1 cellular context compared by ENCODE assay signal in genomic region chr12:57196439-57196838, GRCh38.
TF ChIP-seq lines count a peak whose summit lies in the region.

No MANE protein-coding gene starts in this region.

TF ChIP-seq in K562, 482 proteins besides CTCF, POLR2A, EP300 and RAD21:
- TF ChIP-seq RCOR1 (IDR thresholded peaks at IDR 0.05; ENCODE audit: borderline replicate concordance in 1 of 2, low read depth in 2 of 2, low read length in 2 of 2), result no peak
- peak; percentile 49 for TF ChIP-seq ZNF316 (IDR thresholded peaks at IDR 0.05)
- TF ChIP-seq SMARCA5 (IDR thresholded peaks at IDR 0.05), result no peak
- no peak for TF ChIP-seq JUND (IDR thresholded peaks at IDR 0.05; ENCODE audit: borderline replicate concordance, low read depth, low read length)
- TF ChIP-seq JUND (tag; IDR thresholded peaks at IDR 0.05; ENCODE audit: borderline replicate concordance, low read depth, low read length), result no peak
- no peak for TF ChIP-seq ZNF175 (CRISPR knock-in tag; IDR thresholded peaks at IDR 0.05; ENCODE audit: low read depth)
- no peak for TF ChIP-seq ADNP (tag; IDR thresholded peaks at IDR 0.05)
TF ChIP-seq in K562: peak in this region for 1.
